ENCODE assay signal across 1 cellular context in genomic region chr19:43950834-43951626, GRCh38.
TF ChIP-seq lines count a peak whose summit lies in the region.

ZNF221 (plus strand) TSS chr19:43951228; CDS start chr19:43962727, 11,499 bp downstream.

TF ChIP-seq in HepG2, 621 proteins besides CTCF, POLR2A, EP300 and RAD21 (continued from another document and continues in another):
- TF ChIP-seq ZNF83 (CRISPR knock-in tag; IDR thresholded peaks at IDR 0.05; ENCODE audit: borderline replicate concordance), result 0 out of 2 replicates have a peak, but pooled peaks have one; percentile 41
- no peak for TF ChIP-seq ZNF816 (CRISPR knock-in tag; IDR thresholded peaks at IDR 0.05; ENCODE audit: borderline replicate concordance)
- TF ChIP-seq ZNF280B (CRISPR knock-in tag; IDR thresholded peaks at IDR 0.05; ENCODE audit: borderline replicate concordance), result no peak
- TF ChIP-seq ZNF484 (CRISPR knock-in tag; IDR thresholded peaks at IDR 0.05; ENCODE audit: borderline replicate concordance, low read depth), result no peak
- TF ChIP-seq, protein P1, sequence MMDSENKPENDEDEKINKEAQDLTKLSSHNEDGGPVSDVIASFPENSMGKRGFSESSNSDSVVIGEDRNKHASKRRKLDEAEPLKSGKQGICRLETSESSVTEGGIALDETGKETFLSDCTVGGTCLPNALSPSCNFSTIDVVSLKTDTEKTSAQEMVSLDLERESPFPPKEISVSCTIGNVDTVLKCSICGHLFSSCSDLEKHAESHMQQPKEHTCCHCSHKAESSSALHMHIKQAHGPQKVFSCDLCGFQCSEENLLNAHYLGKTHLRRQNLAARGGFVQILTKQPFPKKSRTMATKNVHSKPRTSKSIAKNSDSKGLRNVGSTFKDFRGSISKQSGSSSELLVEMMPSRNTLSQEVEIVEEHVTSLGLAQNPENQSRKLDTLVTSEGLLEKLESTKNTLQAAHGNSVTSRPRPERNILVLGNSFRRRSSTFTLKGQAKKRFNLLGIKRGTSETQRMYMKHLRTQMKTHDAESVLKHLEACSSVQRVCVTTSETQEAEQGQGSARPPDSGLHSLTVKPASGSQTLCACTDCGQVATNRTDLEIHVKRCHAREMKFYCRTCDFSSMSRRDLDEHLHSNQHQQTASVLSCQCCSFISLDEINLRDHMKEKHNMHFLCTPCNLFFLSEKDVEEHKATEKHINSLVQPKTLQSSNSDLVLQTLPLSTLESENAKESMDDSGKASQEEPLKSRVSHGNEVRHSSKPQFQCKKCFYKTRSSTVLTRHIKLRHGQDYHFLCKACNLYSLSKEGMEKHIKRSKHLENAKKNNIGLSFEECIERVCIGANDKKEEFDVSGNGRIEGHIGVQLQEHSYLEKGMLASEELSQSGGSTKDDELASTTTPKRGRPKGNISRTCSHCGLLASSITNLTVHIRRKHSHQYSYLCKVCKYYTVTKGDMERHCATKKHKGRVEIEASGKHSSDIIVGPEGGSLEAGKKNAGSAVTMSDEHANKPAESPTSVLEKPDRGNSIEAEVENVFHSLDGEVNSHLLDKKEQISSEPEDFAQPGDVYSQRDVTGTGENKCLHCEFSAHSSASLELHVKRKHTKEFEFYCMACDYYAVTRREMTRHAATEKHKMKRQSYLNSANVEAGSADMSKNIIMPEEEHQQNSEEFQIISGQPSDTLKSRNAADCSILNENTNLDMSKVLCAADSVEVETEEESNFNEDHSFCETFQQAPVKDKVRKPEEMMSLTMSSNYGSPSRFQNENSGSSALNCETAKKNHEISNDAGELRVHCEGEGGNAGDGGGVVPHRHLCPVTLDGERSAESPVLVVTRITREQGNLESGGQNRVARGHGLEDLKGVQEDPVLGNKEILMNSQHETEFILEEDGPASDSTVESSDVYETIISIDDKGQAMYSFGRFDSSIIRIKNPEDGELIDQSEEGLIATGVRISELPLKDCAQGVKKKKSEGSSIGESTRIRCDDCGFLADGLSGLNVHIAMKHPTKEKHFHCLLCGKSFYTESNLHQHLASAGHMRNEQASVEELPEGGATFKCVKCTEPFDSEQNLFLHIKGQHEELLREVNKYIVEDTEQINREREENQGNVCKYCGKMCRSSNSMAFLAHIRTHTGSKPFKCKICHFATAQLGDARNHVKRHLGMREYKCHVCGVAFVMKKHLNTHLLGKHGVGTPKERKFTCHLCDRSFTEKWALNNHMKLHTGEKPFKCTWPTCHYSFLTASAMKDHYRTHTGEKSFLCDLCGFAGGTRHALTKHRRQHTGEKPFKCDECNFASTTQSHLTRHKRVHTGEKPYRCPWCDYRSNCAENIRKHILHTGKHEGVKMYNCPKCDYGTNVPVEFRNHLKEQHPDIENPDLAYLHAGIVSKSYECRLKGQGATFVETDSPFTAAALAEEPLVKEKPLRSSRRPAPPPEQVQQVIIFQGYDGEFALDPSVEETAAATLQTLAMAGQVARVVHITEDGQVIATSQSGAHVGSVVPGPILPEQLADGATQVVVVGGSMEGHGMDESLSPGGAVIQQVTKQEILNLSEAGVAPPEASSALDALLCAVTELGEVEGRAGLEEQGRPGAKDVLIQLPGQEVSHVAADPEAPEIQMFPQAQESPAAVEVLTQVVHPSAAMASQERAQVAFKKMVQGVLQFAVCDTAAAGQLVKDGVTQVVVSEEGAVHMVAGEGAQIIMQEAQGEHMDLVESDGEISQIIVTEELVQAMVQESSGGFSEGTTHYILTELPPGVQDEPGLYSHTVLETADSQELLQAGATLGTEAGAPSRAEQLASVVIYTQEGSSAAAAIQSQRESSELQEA (CRISPR knock-in tag; IDR thresholded peaks at IDR 0.05; ENCODE audit: not compliant biosample characterization), result no peak
- 0 out of 2 replicates have a peak, but pooled peaks have one; percentile 40 for TF ChIP-seq HIVEP1 (CRISPR knock-in tag; IDR thresholded peaks at IDR 0.05)
- TF ChIP-seq FOXP1 (IDR thresholded peaks at IDR 0.05), result no peak
- no peak for TF ChIP-seq FOXP1 (CRISPR knock-in tag; IDR thresholded peaks at IDR 0.05)
- TF ChIP-seq ZNF234 (CRISPR knock-in tag; conservative IDR thresholded peaks at IDR 0.05), result no peak
- TF ChIP-seq FOSL2 (CRISPR knock-in tag; IDR thresholded peaks at IDR 0.05), result peak; percentile 37; the same call in 1 of the 2 replicates
- TF ChIP-seq, protein P2, sequence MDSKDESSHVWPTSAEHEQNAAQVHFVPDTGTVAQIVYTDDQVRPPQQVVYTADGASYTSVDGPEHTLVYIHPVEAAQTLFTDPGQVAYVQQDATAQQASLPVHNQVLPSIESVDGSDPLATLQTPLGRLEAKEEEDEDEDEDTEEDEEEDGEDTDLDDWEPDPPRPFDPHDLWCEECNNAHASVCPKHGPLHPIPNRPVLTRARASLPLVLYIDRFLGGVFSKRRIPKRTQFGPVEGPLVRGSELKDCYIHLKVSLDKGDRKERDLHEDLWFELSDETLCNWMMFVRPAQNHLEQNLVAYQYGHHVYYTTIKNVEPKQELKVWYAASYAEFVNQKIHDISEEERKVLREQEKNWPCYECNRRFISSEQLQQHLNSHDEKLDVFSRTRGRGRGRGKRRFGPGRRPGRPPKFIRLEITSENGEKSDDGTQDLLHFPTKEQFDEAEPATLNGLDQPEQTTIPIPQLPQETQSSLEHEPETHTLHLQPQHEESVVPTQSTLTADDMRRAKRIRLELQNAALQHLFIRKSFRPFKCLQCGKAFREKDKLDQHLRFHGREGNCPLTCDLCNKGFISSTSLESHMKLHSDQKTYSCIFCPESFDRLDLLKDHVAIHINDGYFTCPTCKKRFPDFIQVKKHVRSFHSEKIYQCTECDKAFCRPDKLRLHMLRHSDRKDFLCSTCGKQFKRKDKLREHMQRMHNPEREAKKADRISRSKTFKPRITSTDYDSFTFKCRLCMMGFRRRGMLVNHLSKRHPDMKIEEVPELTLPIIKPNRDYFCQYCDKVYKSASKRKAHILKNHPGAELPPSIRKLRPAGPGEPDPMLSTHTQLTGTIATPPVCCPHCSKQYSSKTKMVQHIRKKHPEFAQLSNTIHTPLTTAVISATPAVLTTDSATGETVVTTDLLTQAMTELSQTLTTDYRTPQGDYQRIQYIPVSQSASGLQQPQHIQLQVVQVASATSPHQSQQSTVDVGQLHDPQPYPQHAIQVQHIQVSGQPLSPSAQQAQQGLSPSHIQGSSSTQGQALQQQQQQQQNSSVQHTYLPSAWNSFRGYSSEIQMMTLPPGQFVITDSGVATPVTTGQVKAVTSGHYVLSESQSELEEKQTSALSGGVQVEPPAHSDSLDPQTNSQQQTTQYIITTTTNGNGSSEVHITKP (CRISPR knock-in tag; IDR thresholded peaks at IDR 0.05; ENCODE audit: low read depth), result peak; percentile 49; the same call in 1 of the 2 replicates
- TF ChIP-seq PRPF4 (IDR thresholded peaks at IDR 0.05; ENCODE audit: low read depth, low read length, poor library complexity, severe bottlenecking), result no peak
- no peak for TF ChIP-seq TEAD2 (CRISPR knock-in tag; IDR thresholded peaks at IDR 0.05)
- TF ChIP-seq, protein P3, sequence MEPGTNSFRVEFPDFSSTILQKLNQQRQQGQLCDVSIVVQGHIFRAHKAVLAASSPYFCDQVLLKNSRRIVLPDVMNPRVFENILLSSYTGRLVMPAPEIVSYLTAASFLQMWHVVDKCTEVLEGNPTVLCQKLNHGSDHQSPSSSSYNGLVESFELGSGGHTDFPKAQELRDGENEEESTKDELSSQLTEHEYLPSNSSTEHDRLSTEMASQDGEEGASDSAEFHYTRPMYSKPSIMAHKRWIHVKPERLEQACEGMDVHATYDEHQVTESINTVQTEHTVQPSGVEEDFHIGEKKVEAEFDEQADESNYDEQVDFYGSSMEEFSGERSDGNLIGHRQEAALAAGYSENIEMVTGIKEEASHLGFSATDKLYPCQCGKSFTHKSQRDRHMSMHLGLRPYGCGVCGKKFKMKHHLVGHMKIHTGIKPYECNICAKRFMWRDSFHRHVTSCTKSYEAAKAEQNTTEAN (CRISPR knock-in tag; conservative IDR thresholded peaks at IDR 0.05), result no peak
- no peak for TF ChIP-seq ZNF446 (CRISPR knock-in tag; IDR thresholded peaks at IDR 0.05)
- TF ChIP-seq ARNT2 (CRISPR knock-in tag; IDR thresholded peaks at IDR 0.05; ENCODE audit: low read depth), result no peak
- TF ChIP-seq RELA (CRISPR knock-in tag; IDR thresholded peaks at IDR 0.05), result no peak; the same call in 1 of the 2 replicates
- TF ChIP-seq JUN (CRISPR knock-in tag; IDR thresholded peaks at IDR 0.05), result 0 out of 2 replicates have a peak, but pooled peaks have one; percentile 47
- TF ChIP-seq, protein P4, sequence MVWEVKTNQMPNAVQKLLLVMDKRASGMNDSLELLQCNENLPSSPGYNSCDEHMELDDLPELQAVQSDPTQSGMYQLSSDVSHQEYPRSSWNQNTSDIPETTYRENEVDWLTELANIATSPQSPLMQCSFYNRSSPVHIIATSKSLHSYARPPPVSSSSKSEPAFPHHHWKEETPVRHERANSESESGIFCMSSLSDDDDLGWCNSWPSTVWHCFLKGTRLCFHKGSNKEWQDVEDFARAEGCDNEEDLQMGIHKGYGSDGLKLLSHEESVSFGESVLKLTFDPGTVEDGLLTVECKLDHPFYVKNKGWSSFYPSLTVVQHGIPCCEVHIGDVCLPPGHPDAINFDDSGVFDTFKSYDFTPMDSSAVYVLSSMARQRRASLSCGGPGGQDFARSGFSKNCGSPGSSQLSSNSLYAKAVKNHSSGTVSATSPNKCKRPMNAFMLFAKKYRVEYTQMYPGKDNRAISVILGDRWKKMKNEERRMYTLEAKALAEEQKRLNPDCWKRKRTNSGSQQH (CRISPR knock-in tag; IDR thresholded peaks at IDR 0.05; ENCODE audit: low read depth), result 0 out of 2 replicates have a peak, but pooled peaks have one; percentile 58
- TF ChIP-seq MYC (CRISPR knock-in tag; IDR thresholded peaks at IDR 0.05; ENCODE audit: borderline replicate concordance), result peak; percentile 24; the same call in 1 of the 2 replicates
- peak; percentile 50 for TF ChIP-seq HNRNPLL (IDR thresholded peaks at IDR 0.05; ENCODE audit: low read depth, low read length, poor library complexity, severe bottlenecking)
- no peak for TF ChIP-seq ZNF503 (CRISPR knock-in tag; IDR thresholded peaks at IDR 0.05)
- peak; percentile 70; the same call in 1 of the 2 replicates for TF ChIP-seq FOXK1 (CRISPR knock-in tag; IDR thresholded peaks at IDR 0.05; ENCODE audit: borderline replicate concordance, low read depth)
- TF ChIP-seq HOXD1 (CRISPR knock-in tag; IDR thresholded peaks at IDR 0.05), result no peak
- TF ChIP-seq KAT8 (CRISPR knock-in tag; IDR thresholded peaks at IDR 0.05), result peak; percentile 95
- no peak; the same call in 1 of the 2 replicates for TF ChIP-seq ZKSCAN1 (IDR thresholded peaks at IDR 0.05; ENCODE audit: low read length)
- TF ChIP-seq, protein P5, sequence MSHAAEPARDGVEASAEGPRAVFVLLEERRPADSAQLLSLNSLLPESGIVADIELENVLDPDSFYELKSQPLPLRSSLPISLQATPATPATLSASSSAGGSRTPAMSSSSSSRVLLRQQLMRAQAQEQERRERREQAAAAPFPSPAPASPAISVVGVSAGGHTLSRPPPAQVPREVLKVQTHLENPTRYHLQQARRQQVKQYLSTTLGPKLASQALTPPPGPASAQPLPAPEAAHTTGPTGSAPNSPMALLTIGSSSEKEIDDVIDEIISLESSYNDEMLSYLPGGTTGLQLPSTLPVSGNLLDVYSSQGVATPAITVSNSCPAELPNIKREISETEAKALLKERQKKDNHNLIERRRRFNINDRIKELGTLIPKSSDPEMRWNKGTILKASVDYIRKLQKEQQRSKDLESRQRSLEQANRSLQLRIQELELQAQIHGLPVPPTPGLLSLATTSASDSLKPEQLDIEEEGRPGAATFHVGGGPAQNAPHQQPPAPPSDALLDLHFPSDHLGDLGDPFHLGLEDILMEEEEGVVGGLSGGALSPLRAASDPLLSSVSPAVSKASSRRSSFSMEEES (CRISPR knock-in tag; IDR thresholded peaks at IDR 0.05), result peak; percentile 55
- TF ChIP-seq ZNF879 (CRISPR knock-in tag; IDR thresholded peaks at IDR 0.05), result no peak
- no peak for TF ChIP-seq ZFP36 (IDR thresholded peaks at IDR 0.05; ENCODE audit: borderline replicate concordance, low read depth, low read length, partially characterized antibody)
